ENCODE assay signal across 18 cellular contexts in the genomic region with DNA sequence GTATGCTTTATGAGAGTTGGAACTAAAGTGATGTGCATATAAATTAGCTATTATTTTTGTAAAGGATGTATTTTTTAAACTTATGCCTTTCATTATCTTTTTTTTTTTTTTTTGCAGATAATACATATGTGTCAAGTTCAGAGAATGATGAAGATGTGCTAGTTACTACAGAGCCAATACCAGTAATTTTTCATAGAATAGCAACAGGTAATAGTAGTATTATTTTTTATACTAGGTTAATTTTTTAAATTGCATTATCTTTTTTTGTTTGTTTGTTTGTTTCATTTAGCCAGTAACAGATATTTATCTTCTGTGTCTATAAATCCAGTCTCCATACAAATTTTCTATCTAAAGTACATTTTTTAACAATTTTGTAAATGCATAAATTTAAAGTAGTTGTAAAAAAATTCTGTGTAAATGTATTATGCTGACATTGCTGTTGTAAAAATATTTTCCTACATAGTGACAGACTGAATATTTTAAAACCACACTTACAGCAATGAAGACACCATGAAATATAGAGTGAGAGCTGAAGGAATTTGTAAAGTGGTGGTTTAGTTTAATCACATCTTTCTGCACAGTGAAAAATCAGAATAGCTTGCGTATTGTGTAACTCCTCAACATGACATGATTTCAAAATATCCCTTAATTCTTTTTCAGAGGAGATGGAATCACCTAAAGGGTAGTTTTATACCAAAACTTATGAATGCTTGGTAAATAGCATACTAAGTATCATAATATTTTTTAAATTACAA.
DNase-seq lines count a peak whose midpoint lies in the region; ATAC-seq and TF ChIP-seq lines count a peak whose summit lies in the region.
"Had no signal": no experiment of that assay in that cellular context is flagged by ENCODE, and none has a peak within 500 bp of the region (broad histone marks: within the 10 kb centered on the region; RNA-seq: fewer than 3 reads in every experiment).

No MANE protein-coding gene starts in this region.

- H3K9me3 ChIP-seq in HEK293 (ENCODE audit: control insufficient read depth, insufficient read depth, low read depth, low read length) (no peaks in the 10 kb centered on the region), SK-N-MC (ENCODE audit: low read depth, low read length) (no peaks in the 10 kb centered on the region), smooth muscle cell (replicated peaks; ENCODE audit: low read depth) (no peaks in the 10 kb centered on the region)

- no peaks in the 10 kb centered on the region for H3F3A ChIP-seq in smooth muscle cell (ENCODE audit: low read depth)

- H4K20me1 ChIP-seq in smooth muscle cell (ENCODE audit: low read depth) = no peaks in the 10 kb centered on the region

- DNase-seq in SK-N-MC (ENCODE audit: low read depth, low spot score) (no peak), choroid plexus epithelial cell (ENCODE audit: low read depth) (peak; percentile 12), smooth muscle cell (lab: John Stamatoyannopoulos, UW; ENCODE audit: unreplicated experiment) (no peak), NCI-H524 treated with DMSO at 0.1 percent for 48 hours (lab: John Stamatoyannopoulos, UW) (no peak), middle frontal gyrus (ENCODE audit: extremely low spot score, low spot score) (no peak)
- DNase-seq: ACHN; DMS 273 treated with DMSO at 0.1 percent for 48 hours; DND-41; MM.1S; NCI-H1694 treated with DMSO at 0.1 percent for 48 hours; NCI-H748 treated with DMSO at 0.1 percent for 48 hours; NK-92 treated with Interleukin-12 subunit alpha and Interleukin-12 subunit beta, amount 100 ng/mL, for 24 hours; RPMI8226; SIG-M5 had no signal

- no peak overlapping the region for H3K27ac ChIP-seq in HEK293 (ENCODE audit: extremely low read depth, low read depth, low read length)
- H3K27ac ChIP-seq in SK-N-MC = peak overlapping the region; percentile 45; the same call in 1 of the 2 replicates
- H3K27ac ChIP-seq in smooth muscle cell (ENCODE audit: low read depth) = peak overlapping the region; percentile 25

- H3K4me1 ChIP-seq in HEK293 (ENCODE audit: control insufficient read depth, insufficient read depth, low read length) (no peaks in the 10 kb centered on the region), smooth muscle cell (ENCODE audit: low read depth) (peaks cover 8% of the 10 kb centered on the region)

- ATAC-seq in HG03342 (IDR thresholded peaks at IDR 0.05; ENCODE audit: unreplicated experiment) = no peak
- ATAC-seq: GM23338, HCT116 had no signal

- H2AFZ ChIP-seq in smooth muscle cell (ENCODE audit: low read depth) = no peak overlapping the region
- H2AFZ ChIP-seq: GM23338 had no signal

- CTCF ChIA-PET in HEK293 (lab: Yijun Ruan, JAX) = interaction anchor here (0.6 to 1.3 kb wide), 3 partner anchors 9 to 1898 kb away, joined by 3 to 4 read pairs (median 3); no protein-coding TSS in a partner anchor

- TF ChIP-seq CTCF in HEK293 (tag by site-specific recombination; IDR thresholded peaks at IDR 0.05) (no peak), choroid plexus epithelial cell (conservative IDR thresholded peaks at IDR 0.05; ENCODE audit: low read depth, low read length) (no peak), smooth muscle cell (IDR thresholded peaks at IDR 0.05; ENCODE audit: borderline replicate concordance, insufficient read depth, poor library complexity, severe bottlenecking) (no peak)

- no peaks in the 10 kb centered on the region for H3K27me3 ChIP-seq in smooth muscle cell (ENCODE audit: low read depth)

- H3K79me2 ChIP-seq in smooth muscle cell (ENCODE audit: low read depth) = no peaks in the 10 kb centered on the region

- H3K36me3 ChIP-seq in HEK293 (ENCODE audit: control insufficient read depth in 2 of 2, insufficient read depth in 1 of 2, low read length in 2 of 2) (peaks cover 7 to 12% of the 10 kb centered on the region in 2 experiments), SK-N-MC (ENCODE audit: insufficient read depth, low read length) (peaks cover 3% of the 10 kb centered on the region; the same call in 1 of the 2 replicates), smooth muscle cell (ENCODE audit: low read depth) (no peaks in the 10 kb centered on the region)

- POLR2A ChIA-PET in HEK293 (lab: Yijun Ruan, JAX) = no interaction called here

- 36% methylated on average over 1 of the region's 1 CpG for WGBS in smooth muscle cell (ENCODE audit: low lambda C conversion rate)

- peak overlapping the region; percentile 21 for H3K4me2 ChIP-seq in smooth muscle cell
- H3K4me2 ChIP-seq: GM23338 had no signal

- no peak overlapping the region for H3K4me3 ChIP-seq in HEK293 (ENCODE audit: low read depth, low read length)
- H3K4me3 ChIP-seq in SK-N-MC = no peak overlapping the region
- no peak overlapping the region for H3K4me3 ChIP-seq in choroid plexus epithelial cell (ENCODE audit: low read depth, low read length)
- no peak overlapping the region for H3K4me3 ChIP-seq in smooth muscle cell
- H3K4me3 ChIP-seq: GM23338 had no signal

- no peak overlapping the region for H3K9ac ChIP-seq in SK-N-MC (ENCODE audit: insufficient read length)
- H3K9ac ChIP-seq in smooth muscle cell (ENCODE audit: low read depth) = no peak overlapping the region

TF ChIP-seq in HEK293, 187 proteins besides CTCF, POLR2A, EP300 and RAD21:
- TF ChIP-seq SCRT1 (tag by site-specific recombination; IDR thresholded peaks at IDR 0.05; ENCODE audit: borderline replicate concordance) (peak; percentile 60; the same call in 1 of the 2 replicates), KLF8 (tag by site-specific recombination; IDR thresholded peaks at IDR 0.05) (no peak), SCRT2 (tag by site-specific recombination; IDR thresholded peaks at IDR 0.05) (peak; percentile 64)
